ENCODE assay signal across 16 cellular contexts in the genomic region with DNA sequence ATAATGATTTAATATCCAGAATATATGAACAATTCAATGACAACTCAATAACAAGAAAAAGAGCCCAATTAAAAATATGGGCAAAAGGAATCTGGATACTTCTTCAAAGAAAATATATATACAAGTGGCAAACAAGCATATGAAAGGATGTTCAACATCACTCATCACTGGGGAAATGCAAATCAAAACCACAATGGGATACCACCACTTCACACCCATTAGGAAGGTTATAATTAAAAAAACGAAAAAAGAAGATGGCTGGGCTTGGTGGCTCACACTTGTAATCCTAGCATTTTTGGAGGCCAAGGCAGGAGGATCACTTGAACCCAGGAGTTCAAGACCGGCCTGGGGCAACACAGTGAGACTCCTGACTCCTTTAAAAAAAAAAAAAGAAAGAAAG. TPM values are rescaled to one million over a fixed set of nuclear protein-coding genes. Genes with fewer than 3 reads are reported as not detected.
A peak's percentile ranks its signal among the peaks of the same experiment; 100 is the strongest.
DNase-seq lines count a peak whose midpoint lies in the region; ATAC-seq, FAIRE-seq and TF ChIP-seq lines count a peak whose summit lies in the region.
"Had no signal": no experiment of that assay in that cellular context is flagged by ENCODE, and none has a peak within 500 bp of the region (broad histone marks: within the 10 kb centered on the region; RNA-seq: fewer than 3 reads in every experiment).

No MANE protein-coding gene starts in this region.

- H3K27ac Mint-ChIP-seq in CD4-positive, alpha-beta memory T cell = peak overlapping the region; percentile 11 to 84 (median 67)
- H3K27ac Mint-ChIP-seq in activated CD8-positive, alpha-beta T cell treated with anti-CD3 and anti-CD28 coated beads, Interleukin-2, amount 10 ng/mL, durations not matched to agents 7 days and 5 days = peak overlapping the region; percentile 80
- peak overlapping the region; percentile 88 to 93 for H3K27ac Mint-ChIP-seq in natural killer cell

- no peak overlapping the region for H3K27ac ChIP-seq in CD4-positive, alpha-beta memory T cell (ENCODE audit: low read depth, low read length)
- H3K27ac ChIP-seq: uterus had no signal

- TF ChIP-seq CTCF in natural killer cell (IDR thresholded peaks at IDR 0.05) (no peak), lower leg skin (IDR thresholded peaks at IDR 0.05) (no peak)

- FAIRE-seq in GM12892 (lab: Jason Lieb, UNC) = peak; percentile 54

- H3K36me3 Mint-ChIP-seq in CD4-positive, alpha-beta memory T cell = peaks cover 14 to 47% of the 10 kb centered on the region in 2 donors
- H3K36me3 Mint-ChIP-seq in activated CD8-positive, alpha-beta T cell treated with anti-CD3 and anti-CD28 coated beads, Interleukin-2, amount 10 ng/mL, durations not matched to agents 7 days and 5 days (ENCODE audit: low read depth) = peaks cover 60% of the 10 kb centered on the region
- no peaks in the 10 kb centered on the region for H3K36me3 Mint-ChIP-seq in natural killer cell

- peaks cover 0 to 2% (median 0%) of the 10 kb centered on the region in 8 donors for H3K9me3 Mint-ChIP-seq in CD4-positive, alpha-beta memory T cell
- H3K9me3 Mint-ChIP-seq in activated CD8-positive, alpha-beta T cell treated with anti-CD3 and anti-CD28 coated beads, Interleukin-2, amount 10 ng/mL, durations not matched to agents 7 days and 5 days (ENCODE audit: insufficient read depth) = no peaks in the 10 kb centered on the region
- no peaks in the 10 kb centered on the region for H3K9me3 Mint-ChIP-seq in natural killer cell

- H3K4me1 ChIP-seq in CD4-positive, alpha-beta memory T cell (ENCODE audit: insufficient read depth, low read length) = peaks cover 85% of the 10 kb centered on the region

- CTCF ChIA-PET in CD4-positive, alpha-beta memory T cell (lab: Charles Lee; ENCODE audit: partially characterized antibody) = interaction anchor here (0.7 to 1.6 kb wide), 4 partner anchors 10 to 59 kb away, joined by 3 to 4 read pairs (median 3); no protein-coding TSS in a partner anchor
- CTCF ChIA-PET in activated CD8-positive, alpha-beta T cell treated with anti-CD3 and anti-CD28 coated beads, Interleukin-2, amount 10 ng/mL, durations not matched to agents 7 days and 5 days (lab: Charles Lee) = interaction anchor here (1.0 kb wide), 1 partner anchor 50 kb away, joined by 3 read pairs; no protein-coding TSS in a partner anchor

- no peaks in the 10 kb centered on the region for H3K9me3 ChIP-seq in CD4-positive, alpha-beta memory T cell (ENCODE audit: control insufficient read depth in 1 of 2, low read length in 2 of 2)
- H3K9me3 ChIP-seq: esophagus squamous epithelium, HAP-1, uterus had no signal

- H3K27me3 Mint-ChIP-seq in CD4-positive, alpha-beta memory T cell = no peaks in the 10 kb centered on the region
- no peaks in the 10 kb centered on the region for H3K27me3 Mint-ChIP-seq in activated CD8-positive, alpha-beta T cell treated with anti-CD3 and anti-CD28 coated beads, Interleukin-2, amount 10 ng/mL, durations not matched to agents 7 days and 5 days (ENCODE audit: low read depth)
- no peaks in the 10 kb centered on the region for H3K27me3 Mint-ChIP-seq in natural killer cell (ENCODE audit: low read depth in 2 of 2)

- no peak for ATAC-seq in activated CD8-positive, alpha-beta T cell treated with anti-CD3 and anti-CD28 coated beads, Interleukin-2, amount 10 ng/mL, durations not matched to agents 7 days and 5 days
- no peak for ATAC-seq in natural killer cell
- ATAC-seq: left cardiac atrium, Right ventricle myocardium inferior had no signal

- intact Hi-C loops in CD4-positive, alpha-beta memory T cell (cut with micrococcal nuclease) = no loop called here
- intact Hi-C loops in natural killer cell (cut with micrococcal nuclease) (no loop called here), lower leg skin (cut with DNase I; ENCODE audit: low total_unique reads) (no loop called here)

- no peak for TF ChIP-seq POLR2A in GM12892 (IDR thresholded peaks at IDR 0.05; ENCODE audit: low read depth, low read length)
- no peak for TF ChIP-seq POLR2A in lower leg skin (IDR thresholded peaks at IDR 0.05)

- POLR2A ChIA-PET in CD4-positive, alpha-beta memory T cell (lab: Charles Lee; ENCODE audit: partially characterized antibody) = interaction anchor here (13.4 kb wide), 1 partner anchor 18 kb away, joined by 222 read pairs; no protein-coding TSS in a partner anchor
- POLR2A ChIA-PET in activated CD8-positive, alpha-beta T cell treated with anti-CD3 and anti-CD28 coated beads, Interleukin-2, amount 10 ng/mL, durations not matched to agents 7 days and 5 days (lab: Charles Lee) = interaction anchor here (1.3 kb wide), 1 partner anchor 16 kb away, joined by 4 read pairs; no protein-coding TSS in a partner anchor

- H3K4me3 ChIP-seq in CD4-positive, alpha-beta memory T cell (ENCODE audit: low read length in 2 of 2) = no peak overlapping the region
- H3K4me3 ChIP-seq in lower leg skin (ENCODE audit: low read depth, poor library complexity, severe bottlenecking) = no peak overlapping the region
- H3K4me3 ChIP-seq: esophagus squamous epithelium, HAP-1, uterus had no signal

- H3K36me3 ChIP-seq in CD4-positive, alpha-beta memory T cell (ENCODE audit: insufficient read depth, low read length) = peaks cover 8% of the 10 kb centered on the region
- H3K36me3 ChIP-seq: uterus had no signal

- no peak for DNase-seq in CD4-positive, alpha-beta memory T cell
- DNase-seq in GM12892 (ENCODE audit: insufficient read length) (no peak), natural killer cell (no peak), lower leg skin (ENCODE audit: low spot score in 2 of 2) (no peak), COLO829 (ENCODE audit: low spot score) (no peak), amniotic stem cell (lab: John Stamatoyannopoulos, UW) (no peak)
- no peak for DNase-seq in activated CD8-positive, alpha-beta T cell treated with anti-CD3 and anti-CD28 coated beads, Interleukin-2, amount 10 ng/mL, durations not matched to agents 7 days and 5 days
- DNase-seq: anterior cingulate cortex; esophagus squamous epithelium; left cardiac atrium; NCI-H2029; retina; stimulated activated CD4-positive, alpha-beta T cell treated with anti-CD3 and anti-CD28 coated beads, Interleukin-1b, Interleukin-23, amount 100 ng/mL, for 48 hours; uterus had no signal

- no peaks in the 10 kb centered on the region for H3K27me3 ChIP-seq in CD4-positive, alpha-beta memory T cell (ENCODE audit: insufficient read depth, low read length)
- H3K27me3 ChIP-seq: esophagus squamous epithelium, uterus had no signal

- peak overlapping the region in 7 of 8 donors; percentile 6 to 79 (median 66) for H3K4me3 Mint-ChIP-seq in CD4-positive, alpha-beta memory T cell
- H3K4me3 Mint-ChIP-seq in activated CD8-positive, alpha-beta T cell treated with anti-CD3 and anti-CD28 coated beads, Interleukin-2, amount 10 ng/mL, durations not matched to agents 7 days and 5 days = peak overlapping the region; percentile 71
- peak overlapping the region; percentile 85 for H3K4me3 Mint-ChIP-seq in natural killer cell

- peaks cover 60 to 92% (median 75%) of the 10 kb centered on the region in 4 donors for H3K4me1 Mint-ChIP-seq in CD4-positive, alpha-beta memory T cell
- peaks cover 83% of the 10 kb centered on the region for H3K4me1 Mint-ChIP-seq in activated CD8-positive, alpha-beta T cell treated with anti-CD3 and anti-CD28 coated beads, Interleukin-2, amount 10 ng/mL, durations not matched to agents 7 days and 5 days (ENCODE audit: low read depth)
- peaks cover 82 to 83% of the 10 kb centered on the region in 2 donors for H3K4me1 Mint-ChIP-seq in natural killer cell

- 82 to 86% methylated on average over 2 of the region's 2 CpGs for WGBS in lower leg skin, 2 donors

RNA-seq across cellular contexts. Expression of a gene that starts 4.1 kb away (rescaled TPM):
- total RNA-seq in CD4-positive, alpha-beta memory T cell = 10 to 100 TPM; 59.3 to 59.4 TPM
- polyA plus RNA-seq in CD4-positive, alpha-beta memory T cell = 100 to 1,000 TPM in 1 of 2 donors, 10 to 100 TPM in 1; 86.5 to 102 TPM
- 48.6 TPM for polyA plus RNA-seq in GM12892 (2012; ENCODE audit: missing spikeins)
- 10 to 100 TPM; 59.4 to 62.2 TPM for total RNA-seq in activated CD8-positive, alpha-beta T cell treated with anti-CD3 and anti-CD28 coated beads, Interleukin-2, amount 10 ng/mL, durations not matched to agents 7 days and 5 days
- total RNA-seq in natural killer cell = 100 to 1,000 TPM; 104 to 114 (median 111) TPM
- 100 to 1,000 TPM in 1 of 4 donors, 10 to 100 TPM in 3; 64.6 to 101 (median 82.5) TPM for total RNA-seq in lower leg skin

RNA-seq across cellular contexts. Expression of a gene that starts 7.1 kb away (rescaled TPM):
- total RNA-seq in CD4-positive, alpha-beta memory T cell = 100 to 1,000 TPM; 144 to 147 TPM
- polyA plus RNA-seq in CD4-positive, alpha-beta memory T cell = 10 to 100 TPM in 1 of 2 donors, 1 to 10 TPM in 1; 4.5 to 16.0 TPM
- polyA plus RNA-seq in GM12892 (2012; ENCODE audit: missing spikeins) = 79.6 TPM
- 100 to 1,000 TPM; 206 to 212 TPM for total RNA-seq in activated CD8-positive, alpha-beta T cell treated with anti-CD3 and anti-CD28 coated beads, Interleukin-2, amount 10 ng/mL, durations not matched to agents 7 days and 5 days
- total RNA-seq in natural killer cell = 100 to 1,000 TPM; 453 to 536 (median 532) TPM
- total RNA-seq in lower leg skin = 100 to 1,000 TPM; 176 to 519 (median 217) TPM
